9 cellular contexts compared by ENCODE assay signal in genomic region chr19:11504502-11505031, GRCh38. TPM values are rescaled to one million over a fixed set of nuclear protein-coding genes. Genes with fewer than 3 reads are reported as not detected.
DNase-seq lines count a peak whose midpoint lies in the region; ATAC-seq and TF ChIP-seq lines count a peak whose summit lies in the region.
"Had no signal": no experiment of that assay in that cellular context is flagged by ENCODE, and none has a peak within 500 bp of the region (broad histone marks: within the 10 kb centered on the region; RNA-seq: fewer than 3 reads in every experiment).

No MANE protein-coding gene starts in this region.

- peaks cover 3% of the 10 kb centered on the region; the same call in 1 of the 2 replicates for H3K9me3 ChIP-seq in AG04450 (ENCODE audit: control insufficient read depth, insufficient read depth, low read length)
- no peaks in the 10 kb centered on the region for H3K9me3 ChIP-seq in IMR-90 (ENCODE audit: control insufficient read depth, insufficient read depth, low read length)
- no peaks in the 10 kb centered on the region for H3K9me3 ChIP-seq in muscle layer of duodenum (ENCODE audit: control insufficient read depth in 1 of 2, low read length in 2 of 2)

- ATAC-seq in IMR-90 (ENCODE audit: low read depth) (no peak), GM18873 (IDR thresholded peaks at IDR 0.05; ENCODE audit: low FRiP score, unreplicated experiment) (no peak), GM18511 (IDR thresholded peaks at IDR 0.05; ENCODE audit: unreplicated experiment) (no peak)
- no peak for ATAC-seq in central memory CD8-positive, alpha-beta T cell (replicated peaks; ENCODE audit: extremely low read depth, poor library complexity, severe bottlenecking)

- DNase-seq in AG04450 (ENCODE audit: low read depth, low spot score) (no peak), IMR-90 (no peak), UCSD-AML1 (lab: John Stamatoyannopoulos, UW; ENCODE audit: unreplicated experiment) (no peak)
- no peak for DNase-seq in central memory CD8-positive, alpha-beta T cell (ENCODE audit: low spot score in 2 of 2)
- DNase-seq in activated CD8-positive, alpha-beta memory T cell treated with anti-CD3 and anti-CD28 coated beads, Interleukin-2, amount 50 U/mL, for 4 hours = no peak

- TF ChIP-seq CTCF in AG04450 (IDR thresholded peaks at IDR 0.05; ENCODE audit: low read depth, low read length) (no peak), IMR-90 (conservative IDR thresholded peaks at IDR 0.05; ENCODE audit: low read depth, low read length) (no peak)

- H2BK15ac ChIP-seq in IMR-90 (ENCODE audit: low read depth, low read length) = no peak overlapping the region

- H3K27me3 Mint-ChIP-seq in central memory CD8-positive, alpha-beta T cell = no peaks in the 10 kb centered on the region

- peak overlapping the region; percentile 74 for H3K4me2 ChIP-seq in IMR-90 (ENCODE audit: low read depth, low read length)

- peak overlapping the region; percentile 90 for H2AFZ ChIP-seq in IMR-90 (replicated peaks; ENCODE audit: low read length, poor library complexity)

- no peak overlapping the region for H3K9ac ChIP-seq in IMR-90 (ENCODE audit: low read depth, low read length)

- H3K36me3 ChIP-seq in IMR-90 (ENCODE audit: control insufficient read depth, insufficient read depth, low read length) = no peaks in the 10 kb centered on the region; the same call in 1 of the 2 replicates
- no peaks in the 10 kb centered on the region for H3K36me3 ChIP-seq in muscle layer of duodenum (ENCODE audit: control insufficient read depth in 1 of 2, insufficient read depth in 2 of 2, low read length in 2 of 2)

- H2BK5ac ChIP-seq in IMR-90 (ENCODE audit: low read depth, low read length, poor library complexity, severe bottlenecking) = no peak overlapping the region

- intact Hi-C loops in IMR-90 (cut with micrococcal nuclease) = no loop called here

- H3K9me1 ChIP-seq in IMR-90 (ENCODE audit: insufficient read depth, low read length) = peaks cover 4% of the 10 kb centered on the region

- H3K27ac ChIP-seq in AG04450 (ENCODE audit: low read depth, low read length) (peak overlapping the region; percentile 25), IMR-90 (ENCODE audit: insufficient read depth, low read length) (peak overlapping the region; percentile 8; the same call in 1 of the 2 replicates), muscle layer of duodenum (ENCODE audit: low read length) (peak overlapping the region; percentile 72)

- no peak overlapping the region for H2BK20ac ChIP-seq in IMR-90 (ENCODE audit: low read depth, low read length)

- H3K56ac ChIP-seq in IMR-90 (ENCODE audit: extremely low read depth, insufficient read depth, low read length) = no peak overlapping the region

- TF ChIP-seq POLR2A in IMR-90 (IDR thresholded peaks at IDR 0.05; ENCODE audit: low read depth, low read length) = no peak

- peaks cover 14 to 42% of the 10 kb centered on the region in 2 experiments; a peak in 3 of 4 replicates for H3K79me1 ChIP-seq in IMR-90 (ENCODE audit: low read depth in 1 of 2, low read length in 2 of 2)

- H4K8ac ChIP-seq in IMR-90 (ENCODE audit: low read depth in 2 of 2, low read length in 2 of 2) = peak overlapping the region; percentile 86 to 93

- POLR2A ChIA-PET in AG04450 (lab: Yijun Ruan, JAX) (no interaction called here), IMR-90 (lab: Charles Lee; ENCODE audit: unreplicated experiment) (no interaction called here)

- peaks cover 20% of the 10 kb centered on the region for H3K36me3 Mint-ChIP-seq in central memory CD8-positive, alpha-beta T cell (ENCODE audit: insufficient read depth)

- H3K4me1 ChIP-seq in IMR-90 (ENCODE audit: control insufficient read depth, insufficient read depth, low read length) = peaks cover 6% of the 10 kb centered on the region
- H3K4me1 ChIP-seq in muscle layer of duodenum (ENCODE audit: control insufficient read depth in 1 of 2, insufficient read depth in 2 of 2, low read length in 2 of 2) = peaks cover 0 to 11% of the 10 kb centered on the region in 2 donors

- peaks cover 41% of the 10 kb centered on the region for H3K4me1 Mint-ChIP-seq in central memory CD8-positive, alpha-beta T cell

- peak overlapping the region; percentile 97 for H3K27ac Mint-ChIP-seq in central memory CD8-positive, alpha-beta T cell (ENCODE audit: low read depth)

- H3K14ac ChIP-seq in IMR-90 (replicated peaks; ENCODE audit: low read depth, low read length) = peak overlapping the region; percentile 46

- peak overlapping the region; percentile 32; the same call in 1 of the 2 replicates for H4K5ac ChIP-seq in IMR-90 (ENCODE audit: low read depth, low read length)

- H3K4me3 ChIP-seq in AG04450 (ENCODE audit: low read depth, low read length) (peak overlapping the region; percentile 67), IMR-90 (ENCODE audit: insufficient read depth, low read depth, low read length) (peak overlapping the region; percentile 40), muscle layer of duodenum (ENCODE audit: low read depth in 1 of 2, low read length in 2 of 2) (peak overlapping the region; percentile 62 to 81)

- BruUV-seq in IMR-90 (replicated peaks; lab: Mats Ljungman, UMichigan) = no TSS peak

- peak overlapping the region; percentile 99 for H2AK9ac ChIP-seq in IMR-90 (replicated peaks; ENCODE audit: low read depth, low read length, poor library complexity)

- no peak for TF ChIP-seq RAD21 in IMR-90 (IDR thresholded peaks at IDR 0.05; ENCODE audit: low read length)

- CTCF ChIA-PET in AG04450 (lab: Charles Lee) (interaction anchor here (0.6 kb wide), 1 partner anchor 59 kb away, joined by 6 read pairs; no protein-coding TSS in a partner anchor), IMR-90 (lab: Yijun Ruan, JAX) (no interaction called here)

- no peaks in the 10 kb centered on the region for H3K27me3 ChIP-seq in AG04450 (ENCODE audit: control insufficient read depth, insufficient read depth, low read length)
- H3K27me3 ChIP-seq in IMR-90 (ENCODE audit: control insufficient read depth, insufficient read depth, low read length) = no peaks in the 10 kb centered on the region
- H3K27me3 ChIP-seq in muscle layer of duodenum (ENCODE audit: low read depth, low read length) = no peaks in the 10 kb centered on the region

- H3K4me3 Mint-ChIP-seq in central memory CD8-positive, alpha-beta T cell = peak overlapping the region; percentile 88

- H3K4ac ChIP-seq in IMR-90 (ENCODE audit: low read depth, low read length) = peak overlapping the region; percentile 54

- WGBS in IMR-90 (ENCODE audit: extremely low coverage in 2 of 2, insufficient read length in 1 of 2), 2 experiments = no CpG with 5 or more reads among the region's 7 CpGs

- no peaks in the 10 kb centered on the region for H4K20me1 ChIP-seq in IMR-90 (ENCODE audit: insufficient read depth, low read length)

- peak overlapping the region; percentile 61; the same call in 1 of the 2 replicates for H2AK5ac ChIP-seq in IMR-90 (ENCODE audit: low read depth, low read length)

- in situ Hi-C loops in IMR-90 (cut with MboI; ENCODE audit: low sequenced_read_pairs) = no loop called here

- dilution Hi-C loops in IMR-90 (cut with HindIII; ENCODE audit: low sequenced_read_pairs, unreplicated experiment) = no loop called here

- H3K9me3 Mint-ChIP-seq in central memory CD8-positive, alpha-beta T cell = no peaks in the 10 kb centered on the region

- no peak overlapping the region for H2BK120ac ChIP-seq in IMR-90 (ENCODE audit: low read depth, low read length)

- H3K18ac ChIP-seq in IMR-90 (ENCODE audit: low read depth, low read length) = no peak overlapping the region

- H3K23ac ChIP-seq in IMR-90 (ENCODE audit: low read depth, low read length) = no peak overlapping the region

- peak overlapping the region; percentile 31; the same call in 1 of the 2 replicates for H4K91ac ChIP-seq in IMR-90 (ENCODE audit: insufficient read depth, low read depth, low read length)

TF ChIP-seq in IMR-90, 13 proteins besides CTCF, POLR2A, EP300 and RAD21 (continues in another document):
- TF ChIP-seq NFE2L2 (IDR thresholded peaks at IDR 0.05; ENCODE audit: low read depth, low read length) = no peak
- no peak for TF ChIP-seq FOS (IDR thresholded peaks at IDR 0.05; ENCODE audit: low read depth, low read length)
- no peak for TF ChIP-seq MAZ (IDR thresholded peaks at IDR 0.05; ENCODE audit: borderline replicate concordance, low read depth, low read length)
- TF ChIP-seq MAFK (IDR thresholded peaks at IDR 0.05; ENCODE audit: low read depth, low read length) = no peak
- no peak for TF ChIP-seq SMC3 (IDR thresholded peaks at IDR 0.05; ENCODE audit: low read depth, low read length)
- no peak for TF ChIP-seq BHLHE40 (IDR thresholded peaks at IDR 0.05; ENCODE audit: low read depth, low read length)
- no peak for TF ChIP-seq CEBPB (IDR thresholded peaks at IDR 0.05; ENCODE audit: low read depth, low read length)

RNA-seq across cellular contexts. Expression of gene ZNF653, which starts 1.1 kb away (rescaled TPM):
- polyA plus RNA-seq in AG04450 (2011; rRNA removed) = 1.7 and 2.1 TPM in 2 replicates
- 3.4 and 3.5 TPM in 2 replicates for polyA minus RNA-seq in AG04450 (2011; rRNA and poly(A)+ RNA removed)
- total RNA-seq in IMR-90 (2012; rRNA removed) = 3.9 and 4.4 TPM in 2 replicates
- 9.0 and 10.3 TPM in 2 replicates for polyA plus RNA-seq in IMR-90 (2012; rRNA removed)
- polyA plus RNA-seq in IMR-90 (2012; cell fraction: cytosol; rRNA removed) = 7.2 and 9.3 TPM in 2 replicates
- polyA plus RNA-seq in IMR-90 (2012; cell fraction: nucleus; rRNA removed; ENCODE audit: low replicate concordance) = 26.5 and 30.3 TPM in 2 replicates

RNA-seq across cellular contexts. Expression of gene ELAVL3, which starts 23.7 kb away (rescaled TPM):
- polyA plus RNA-seq in AG04450 (2011; rRNA removed) (not detected in 2 replicates), IMR-90 (2012; rRNA removed) (not detected in 2 replicates)
- polyA minus RNA-seq in AG04450 (2011; rRNA and poly(A)+ RNA removed) = 0.09 TPM in 1 of 2 replicates, not detected in the other
- total RNA-seq in IMR-90 (2012; rRNA removed) = not detected in 2 replicates
- polyA plus RNA-seq in IMR-90 (2012; cell fraction: cytosol; rRNA removed) = not detected in 2 replicates
- 0.02 TPM in 2 replicates for polyA plus RNA-seq in IMR-90 (2012; cell fraction: nucleus; rRNA removed; ENCODE audit: low replicate concordance)
- total RNA-seq: RPMI7951 had no signal

RNA-seq across cellular contexts. Expression of gene ECSIT, which starts 24.4 kb away (rescaled TPM):
- polyA plus RNA-seq in AG04450 (2011; rRNA removed) (28.2 and 29.3 TPM in 2 replicates), IMR-90 (2012; rRNA removed) (30.5 and 31.4 TPM in 2 replicates)
- polyA minus RNA-seq in AG04450 (2011; rRNA and poly(A)+ RNA removed) = 55.4 and 56.3 TPM in 2 replicates
- 31.9 and 42.3 TPM in 2 replicates for total RNA-seq in IMR-90 (2012; rRNA removed)
- polyA plus RNA-seq in IMR-90 (2012; cell fraction: cytosol; rRNA removed) = 39.6 and 41.7 TPM in 2 replicates
- 52.4 and 89.1 TPM in 2 replicates for polyA plus RNA-seq in IMR-90 (2012; cell fraction: nucleus; rRNA removed; ENCODE audit: low replicate concordance)

RNA-seq across cellular contexts. Expression of gene CNN1, which starts 34.1 kb away (rescaled TPM):
- polyA plus RNA-seq in AG04450 (2011; rRNA removed) (99.6 and 108 TPM in 2 replicates), IMR-90 (2012; rRNA removed) (196 and 207 TPM in 2 replicates)
- 50.6 and 61.5 TPM in 2 replicates for polyA minus RNA-seq in AG04450 (2011; rRNA and poly(A)+ RNA removed)
- total RNA-seq in IMR-90 (2012; rRNA removed) = 102 TPM in 2 replicates
- polyA plus RNA-seq in IMR-90 (2012; cell fraction: cytosol; rRNA removed) = 132 and 257 TPM in 2 replicates
- 103 and 118 TPM in 2 replicates for polyA plus RNA-seq in IMR-90 (2012; cell fraction: nucleus; rRNA removed; ENCODE audit: low replicate concordance)

RNA-seq across cellular contexts. Expression of gene ELOF1, which starts 54.5 kb away (rescaled TPM):
- 51.7 and 60.4 TPM in 2 replicates for polyA plus RNA-seq in AG04450 (2011; rRNA removed)
- polyA minus RNA-seq in AG04450 (2011; rRNA and poly(A)+ RNA removed) = 34.0 and 51.4 TPM in 2 replicates
- 62.4 and 121 TPM in 2 replicates for total RNA-seq in IMR-90 (2012; rRNA removed)
- polyA plus RNA-seq in IMR-90 (2012; rRNA removed) = 96.0 and 96.8 TPM in 2 replicates
- 89.4 and 136 TPM in 2 replicates for polyA plus RNA-seq in IMR-90 (2012; cell fraction: cytosol; rRNA removed)
- polyA plus RNA-seq in IMR-90 (2012; cell fraction: nucleus; rRNA removed; ENCODE audit: low replicate concordance) = 57.0 and 72.5 TPM in 2 replicates

Comparison
In these comparisons a context has a peak if more than half of its experiments do, and no peak if none do; other contexts are left out.
1. H3K27ac ChIP-seq: peak in every context shown above with its lines; median percentile 72 in muscle layer of duodenum; 25 in AG04450; 8 in IMR-90.